ENCODE assay signal across 7 cellular contexts in genomic region chr14:101810897-101811620, GRCh38. TPM values are rescaled to one million over a fixed set of nuclear protein-coding genes. Genes with fewer than 3 reads are reported as not detected.
A peak's percentile ranks its signal among the peaks of the same experiment; 100 is the strongest.
DNase-seq lines count a peak whose midpoint lies in the region; ATAC-seq and TF ChIP-seq lines count a peak whose summit lies in the region.

No MANE protein-coding gene starts in this region.

- no peaks in the 10 kb centered on the region for H3K27me3 Mint-ChIP-seq in HFFc6 (ENCODE audit: insufficient read depth)
- H3K27me3 Mint-ChIP-seq in stimulated activated naive B cell treated with anti-CD40 and anti-IgM and Interleukin-4, amounts not matched to agents 10 μg/mL and 1 μg/mL and 100 μg/mL, for 72 hours, result no peaks in the 10 kb centered on the region

- peak overlapping the region; percentile 99 for H3K27ac Mint-ChIP-seq in HFFc6
- H3K27ac Mint-ChIP-seq in stimulated activated naive B cell treated with anti-CD40 and anti-IgM and Interleukin-4, amounts not matched to agents 10 μg/mL and 1 μg/mL and 100 μg/mL, for 72 hours, result peak overlapping the region; percentile 100

- no peak for ATAC-seq in stimulated activated naive B cell treated with anti-CD40 and anti-IgM and Interleukin-4, amounts not matched to agents 10 μg/mL and 1 μg/mL and 100 μg/mL, for 72 hours (replicated peaks)

- in situ Hi-C loops in GM13976 (cut with MboI; ENCODE audit: low sequenced_read_pairs, unreplicated experiment), result no loop called here

- no peak overlapping the region; the same call in 1 of the 2 replicates for H3K27ac ChIP-seq in WERI-Rb-1

- peaks cover 24% of the 10 kb centered on the region for H3K36me3 ChIP-seq in WERI-Rb-1

- H3K9me3 Mint-ChIP-seq in HFFc6, result no peaks in the 10 kb centered on the region
- no peaks in the 10 kb centered on the region for H3K9me3 Mint-ChIP-seq in stimulated activated naive B cell treated with anti-CD40 and anti-IgM and Interleukin-4, amounts not matched to agents 10 μg/mL and 1 μg/mL and 100 μg/mL, for 72 hours

- peak overlapping the region; percentile 68 for H3K4me3 ChIP-seq in WERI-Rb-1 (ENCODE audit: low read depth, low read length)

- peak overlapping the region; percentile 96 for H3K4me3 Mint-ChIP-seq in HFFc6
- H3K4me3 Mint-ChIP-seq in stimulated activated naive B cell treated with anti-CD40 and anti-IgM and Interleukin-4, amounts not matched to agents 10 μg/mL and 1 μg/mL and 100 μg/mL, for 72 hours, result peak overlapping the region; percentile 92 to 97

- DNase-seq in HFFc6 (peak; percentile 44), WERI-Rb-1 (no peak), glomerular visceral epithelial cell (ENCODE audit: extremely low spot score) (peak; percentile 41), SK-N-DZ (ENCODE audit: low spot score) (no peak), NCI-H1930 (lab: John Stamatoyannopoulos, UW) (no peak), GM13976 (ENCODE audit: low spot score) (no peak)
- DNase-seq in stimulated activated naive B cell treated with anti-CD40 and anti-IgM and Interleukin-4, amounts not matched to agents 10 μg/mL and 1 μg/mL and 100 μg/mL, for 72 hours, result no peak

- H3K9me3 ChIP-seq in WERI-Rb-1 (ENCODE audit: severe bottlenecking), result no peaks in the 10 kb centered on the region

- H3K27me3 ChIP-seq in WERI-Rb-1 (ENCODE audit: insufficient read depth, low read depth, severe bottlenecking), result no peaks in the 10 kb centered on the region

- no peak for TF ChIP-seq CTCF in HFFc6 (IDR thresholded peaks at IDR 0.05)
- no peak for TF ChIP-seq CTCF in WERI-Rb-1 (IDR thresholded peaks at IDR 0.05; ENCODE audit: low read depth, low read length)
- TF ChIP-seq CTCF in GM13976 (IDR thresholded peaks at IDR 0.05; ENCODE audit: borderline replicate concordance, control extremely low read depth, extremely low read depth, insufficient read depth, missing control alignments), result no peak

- peaks cover 62% of the 10 kb centered on the region for H3K4me1 Mint-ChIP-seq in HFFc6 (ENCODE audit: low read depth)
- H3K4me1 Mint-ChIP-seq in stimulated activated naive B cell treated with anti-CD40 and anti-IgM and Interleukin-4, amounts not matched to agents 10 μg/mL and 1 μg/mL and 100 μg/mL, for 72 hours, result peaks cover 39 to 50% of the 10 kb centered on the region in 2 donors

- peaks cover 8% of the 10 kb centered on the region; the same call in 1 of the 2 replicates for H3K36me3 Mint-ChIP-seq in HFFc6 (ENCODE audit: low read depth)
- H3K36me3 Mint-ChIP-seq in stimulated activated naive B cell treated with anti-CD40 and anti-IgM and Interleukin-4, amounts not matched to agents 10 μg/mL and 1 μg/mL and 100 μg/mL, for 72 hours, result peaks cover 22 to 46% of the 10 kb centered on the region in 2 donors

RNA-seq across cellular contexts. Expression of gene PPP2R5C, which starts 49.5 kb away (rescaled TPM):
- total RNA-seq in HFFc6 (2021; fragmentation: NEBNext Ultra II Directional; extraction: Animal tissue kit (Norgen Biotek cat#: 25700)), result 100 to 1,000 TPM; 108 to 128 (median 122) TPM
- polyA plus RNA-seq in SK-N-DZ (2014; cell fraction: cytosol; rRNA removed), result 33.0 and 34.3 TPM in 2 replicates
- 31.6 and 43.3 TPM in 2 replicates for polyA plus RNA-seq in SK-N-DZ (2014; cell fraction: nucleus; rRNA removed)

Comparison
In these comparisons a context has a peak if more than half of its experiments do, and no peak if none do; other contexts are left out.
1. DNase-seq: peak in HFFc6 (single experiment) and glomerular visceral epithelial cell (single experiment); none in WERI-Rb-1 (single experiment), stimulated activated naive B cell treated with anti-CD40 and anti-IgM and Interleukin-4, amounts not matched to agents 10 μg/mL and 1 μg/mL and 100 μg/mL, for 72 hours (single experiment), SK-N-DZ (single experiment), NCI-H1930 (0 of 2) and GM13976 (single experiment).